24 cellular contexts compared by ENCODE assay signal in genomic region chr1:34088001-34088400, GRCh38.
"Had no signal": no experiment of that assay in that cellular context is flagged by ENCODE, and none has a peak within 500 bp of the region (broad histone marks: within the 10 kb centered on the region; RNA-seq: fewer than 3 reads in every experiment).

No MANE protein-coding gene starts in this region.

- ATAC-seq: activated CD4-positive, alpha-beta T cell treated with anti-CD3 and anti-CD28 coated beads for 36 hours; activated CD8-positive, alpha-beta T cell treated with anti-CD3 and anti-CD28 coated beads, Interleukin-2, amount 10 ng/mL, durations not matched to agents 7 days and 5 days had no signal

- H3K36me3 ChIP-seq: adrenal gland, MG63, Peyer's patch, SJCRH30, WERI-Rb-1 had no signal

- H3K27me3 ChIP-seq: adrenal gland, MG63, Peyer's patch, SJCRH30 had no signal

- H3K9me3 ChIP-seq: adrenal gland, MG63, Peyer's patch, SJCRH30, SK-N-SH had no signal

- DNase-seq: activated CD4-positive, alpha-beta T cell treated with anti-CD3 and anti-CD28 coated beads for 36 hours; activated CD8-positive, alpha-beta memory T cell treated with anti-CD3 and anti-CD28 coated beads, Interleukin-2, amount 50 U/mL, for 48 hours; activated CD8-positive, alpha-beta T cell treated with anti-CD3 and anti-CD28 coated beads, Interleukin-2, amount 10 ng/mL, durations not matched to agents 7 days and 5 days; activated naive CD4-positive, alpha-beta T cell treated with anti-CD3 and anti-CD28 coated beads, Interleukin-2, amount 50 U/mL, for 16 hours; activated naive CD8-positive, alpha-beta T cell treated with anti-CD3 and anti-CD28 coated beads, Interleukin-2, amount 10 ng/mL, durations not matched to agents 7 days and 5 days; activated T-cell treated with anti-CD3 and anti-CD28 coated beads, Interleukin-2, amount 50 U/mL, for 1 hour; adrenal gland; anterior cingulate cortex; cerebellar nuclear complex; MG63; MV-4-11; NCI-H1092 treated with DMSO at 0.1 percent for 48 hours; NCI-H2029 treated with DMSO at 0.1 percent for 48 hours; NCI-H446; NCI-H524; NCI-H748 treated with DMSO at 0.1 percent for 48 hours; NK-92 treated with Interleukin-12 subunit alpha and Interleukin-12 subunit beta, amount 100 ng/mL, for 24 hours; Peyer's patch; Right ventricle myocardium superior; SJCRH30; SK-N-SH; T-helper 1 cell; WERI-Rb-1 had no signal

- H3K4me1 ChIP-seq: adrenal gland, Peyer's patch, SJCRH30 had no signal

- H3K9ac ChIP-seq: SK-N-SH had no signal

- H3K4me3 ChIP-seq: adrenal gland, MG63, Peyer's patch, SJCRH30 had no signal

- H3K27ac ChIP-seq: adrenal gland, Peyer's patch, RWPE1, SJCRH30, WERI-Rb-1 had no signal
